In the genomic region with DNA sequence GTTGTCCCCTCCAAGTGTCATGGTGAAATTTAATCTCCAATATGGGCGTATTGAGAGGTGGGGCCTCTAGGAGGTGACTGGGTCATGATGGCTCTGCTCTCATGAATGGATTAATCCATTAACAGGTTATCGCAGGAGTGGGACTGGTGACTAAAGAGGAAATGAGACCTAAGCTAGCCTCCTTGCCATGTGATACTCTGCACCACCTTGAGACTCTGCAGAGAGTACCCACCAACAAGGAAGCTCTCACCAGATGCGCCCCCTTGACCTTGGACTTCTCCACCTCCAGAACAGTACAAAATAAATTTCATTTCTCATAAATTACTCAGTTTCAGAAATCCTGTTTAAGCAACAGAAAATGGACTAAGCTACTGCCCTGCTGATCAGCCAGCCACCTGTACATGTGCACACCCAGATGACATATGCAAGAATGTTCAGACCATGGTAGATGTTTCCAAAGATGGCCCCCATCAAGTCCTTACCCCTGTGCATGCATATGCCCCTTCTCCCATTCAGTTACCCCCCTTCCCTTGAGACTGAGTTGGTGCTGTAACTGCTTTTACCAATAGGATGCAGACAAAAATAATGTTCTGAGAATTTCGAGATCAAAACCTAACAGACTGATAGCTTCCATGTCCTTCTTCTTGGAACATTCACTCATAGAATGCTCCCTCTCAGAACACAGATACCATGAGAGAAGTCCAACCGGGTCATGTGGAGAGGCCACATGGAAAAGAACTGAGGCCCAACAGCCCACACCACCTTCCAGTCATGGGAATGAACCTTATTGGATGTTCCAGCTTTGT, we compare ENCODE assay signal across 9 cellular contexts. TPM values are rescaled to one million over a fixed set of nuclear protein-coding genes. Genes with fewer than 3 reads are reported as not detected.
A peak's percentile ranks its signal among the peaks of the same experiment; 100 is the strongest.
DNase-seq lines count a peak whose midpoint lies in the region; ATAC-seq and TF ChIP-seq lines count a peak whose summit lies in the region.
"Had no signal": no experiment of that assay in that cellular context is flagged by ENCODE, and none has a peak within 500 bp of the region (broad histone marks: within the 10 kb centered on the region; RNA-seq: fewer than 3 reads in every experiment).

No MANE protein-coding gene starts in this region.

- no TSS peak for BruUV-seq in MCF 10A (replicated peaks; lab: Mats Ljungman, UMichigan)

- H3K27ac Mint-ChIP-seq in progenitor cell of endocrine pancreas = no peak overlapping the region
- no peak overlapping the region for H3K27ac Mint-ChIP-seq in MCF 10A (ENCODE audit: low read depth, unreplicated experiment)

- H3K4me1 Mint-ChIP-seq in progenitor cell of endocrine pancreas (ENCODE audit: low read depth) = no peaks in the 10 kb centered on the region
- peaks cover 32% of the 10 kb centered on the region for H3K4me1 Mint-ChIP-seq in MCF 10A (ENCODE audit: insufficient read depth, unreplicated experiment)

- DNase-seq in heart left ventricle (no peak), Right ventricle myocardium superior (no peak), progenitor cell of endocrine pancreas (ENCODE audit: low spot score, unreplicated experiment) (no peak), lower leg skin (ENCODE audit: low spot score in 2 of 2) (no peak), MCF 10A (ENCODE audit: unreplicated experiment) (no peak), SHP77 treated with DMSO at 0.1 percent for 48 hours (lab: John Stamatoyannopoulos, UW) (no peak)

- H3K4me3 ChIP-seq in heart left ventricle = no peak overlapping the region
- no peak overlapping the region for H3K4me3 ChIP-seq in lower leg skin (ENCODE audit: low read depth, poor library complexity, severe bottlenecking)
- H3K4me3 ChIP-seq: prostate gland had no signal

- no peak for TF ChIP-seq CTCF in heart left ventricle (IDR thresholded peaks at IDR 0.05)
- no peak for TF ChIP-seq CTCF in progenitor cell of endocrine pancreas (IDR thresholded peaks at IDR 0.05; ENCODE audit: unreplicated experiment)
- no peak for TF ChIP-seq CTCF in lower leg skin (IDR thresholded peaks at IDR 0.05)
- TF ChIP-seq CTCF in MCF 10A (IDR thresholded peaks at IDR 0.05; ENCODE audit: unreplicated experiment) = no peak

- H3K9me3 Mint-ChIP-seq in progenitor cell of endocrine pancreas (ENCODE audit: low read depth) (no peaks in the 10 kb centered on the region), MCF 10A (ENCODE audit: unreplicated experiment) (no peaks in the 10 kb centered on the region)

- POLR2A ChIA-PET in MCF 10A (lab: Yijun Ruan, JAX) = interaction anchor here (1.0 to 2.7 kb wide), 2 partner anchors 10 to 27 kb away, joined by 4 to 10 read pairs; no protein-coding TSS in a partner anchor

- WGBS in heart left ventricle, 4 donors = 62 to 85% (median 79%) methylated on average over 5 of the region's 5 CpGs
- 93% methylated on average over 5 of the region's 5 CpGs for WGBS in lower leg skin, 2 donors

- peaks cover 3 to 89% (median 64%) of the 10 kb centered on the region in 12 donors for H3K4me1 ChIP-seq in heart left ventricle

- peak overlapping the region in 10 of 12 donors; percentile 15 to 90 (median 78) for H3K27ac ChIP-seq in heart left ventricle

- H3K9me3 ChIP-seq in heart left ventricle = no peaks in the 10 kb centered on the region
- H3K9me3 ChIP-seq: prostate gland had no signal

- CTCF ChIA-PET in MCF 10A (lab: Yijun Ruan, JAX) = interaction anchor here (0.9 to 1.3 kb wide), 2 partner anchors 28 to 120 kb away, joined by 3 read pairs; a partner anchor contains a TSS

- H3K4me3 Mint-ChIP-seq in progenitor cell of endocrine pancreas (ENCODE audit: low read depth) (no peak overlapping the region), MCF 10A (ENCODE audit: unreplicated experiment) (no peak overlapping the region)

- H3K27me3 Mint-ChIP-seq in progenitor cell of endocrine pancreas (no peaks in the 10 kb centered on the region), MCF 10A (ENCODE audit: insufficient read depth, unreplicated experiment) (no peaks in the 10 kb centered on the region)

- TF ChIP-seq POLR2A in heart left ventricle (IDR thresholded peaks at IDR 0.05) (no peak), Raji (IDR thresholded peaks at IDR 0.05; ENCODE audit: insufficient read depth, low read depth, low read length) (0 out of 2 replicates have a peak, but pooled peaks have one; percentile 23), lower leg skin (IDR thresholded peaks at IDR 0.05) (no peak)

- H3K36me3 ChIP-seq in heart left ventricle = no peaks in the 10 kb centered on the region
- H3K36me3 ChIP-seq: prostate gland had no signal

- intact Hi-C loops in heart left ventricle (cut with DNase I) (loop anchor here in 1 of 10 donors (5.0 kb wide), 1 partner anchor 47 kb away; no protein-coding TSS in a partner anchor), Right ventricle myocardium superior (cut with DNase I) (no loop called here), lower leg skin (cut with DNase I; ENCODE audit: low total_unique reads) (no loop called here), MCF 10A (cut with micrococcal nuclease) (no loop called here)

- H3K27me3 ChIP-seq in heart left ventricle = no peaks in the 10 kb centered on the region

- ATAC-seq in heart left ventricle (no peak), Right ventricle myocardium superior (ENCODE audit: poor library complexity) (no peak), HG02763 (IDR thresholded peaks at IDR 0.05; ENCODE audit: unreplicated experiment) (peak; percentile 40)

- H3K36me3 Mint-ChIP-seq in progenitor cell of endocrine pancreas (ENCODE audit: insufficient read depth) = no peaks in the 10 kb centered on the region
- H3K36me3 Mint-ChIP-seq in MCF 10A (ENCODE audit: insufficient read depth, unreplicated experiment) = no peaks in the 10 kb centered on the region

RNA-seq across cellular contexts. Expression of a gene that starts 28.4 kb away (rescaled TPM):
- total RNA-seq in heart left ventricle = 10 to 100 TPM; 18.7 to 34.1 (median 28.0) TPM
- 1 to 10 TPM; 7.1 to 9.5 TPM for polyA plus RNA-seq in heart left ventricle
- 39.9 TPM for total RNA-seq in Right ventricle myocardium superior
- total RNA-seq in progenitor cell of endocrine pancreas = 0.91 and 1.1 TPM in 2 replicates
- 10 to 100 TPM; 18.9 to 35.2 (median 27.0) TPM for total RNA-seq in lower leg skin
- total RNA-seq in MCF 10A (2022) = 7.6 and 8.4 TPM in 2 replicates

RNA-seq across cellular contexts. Expression of a gene that starts 58.5 kb away (rescaled TPM):
- 10 to 100 TPM in 6 of 9 donors, 1 to 10 TPM in 3; 6.4 to 22.1 (median 15.6) TPM for total RNA-seq in heart left ventricle
- polyA plus RNA-seq in heart left ventricle = 1 to 10 TPM; 4.7 to 5.1 TPM
- 12.0 TPM for total RNA-seq in Right ventricle myocardium superior
- total RNA-seq in progenitor cell of endocrine pancreas = 6.9 and 9.0 TPM in 2 replicates
- total RNA-seq in lower leg skin = 10 to 100 TPM; 15.2 to 21.5 (median 21.2) TPM
- total RNA-seq in MCF 10A (2022) = 6.0 and 8.2 TPM in 2 replicates
